Comparison of ENCODE assay signal across 8 cellular contexts in genomic region chr3:50245831-50246516, GRCh38. TPM values are rescaled to one million over a fixed set of nuclear protein-coding genes. Genes with fewer than 3 reads are reported as not detected.
DNase-seq lines count a peak whose midpoint lies in the region; ATAC-seq and TF ChIP-seq lines count a peak whose summit lies in the region.

No MANE protein-coding gene starts in this region.

- 2 to 5% methylated on average over 18 to 23 of the region's 25 CpGs for WGBS in tibial nerve, 2 donors

- H3K4me2 ChIP-seq in DOHH2 (ENCODE audit: low read length) (peak overlapping the region; percentile 79), SU-DHL-6 (ENCODE audit: low read depth, low read length, poor library complexity, severe bottlenecking) (peak overlapping the region; percentile 48)

- H3K27ac Mint-ChIP-seq in activated naive CD8-positive, alpha-beta T cell treated with anti-CD3 and anti-CD28 coated beads, Interleukin-2, amount 10 ng/mL, durations not matched to agents 7 days and 5 days = peak overlapping the region; percentile 85

- peak overlapping the region; percentile 44 for H3K9ac ChIP-seq in SU-DHL-6 (ENCODE audit: low read length)

- peak; percentile 62 for ATAC-seq in GM21786 (IDR thresholded peaks at IDR 0.05; ENCODE audit: unreplicated experiment)
- ATAC-seq in activated naive CD8-positive, alpha-beta T cell treated with anti-CD3 and anti-CD28 coated beads, Interleukin-2, amount 10 ng/mL, durations not matched to agents 7 days and 5 days (ENCODE audit: low read depth) = peak; percentile 78

- peak; percentile 40 to 48 for TF ChIP-seq EP300 in tibial nerve (IDR thresholded peaks at IDR 0.05)

- H3F3A ChIP-seq in DOHH2 (ENCODE audit: control insufficient read depth, insufficient read depth) (peaks cover 19% of the 10 kb centered on the region), SU-DHL-6 (ENCODE audit: insufficient read depth) (peaks cover 10% of the 10 kb centered on the region)

- peaks cover 11% of the 10 kb centered on the region for H3K36me3 Mint-ChIP-seq in activated naive CD8-positive, alpha-beta T cell treated with anti-CD3 and anti-CD28 coated beads, Interleukin-2, amount 10 ng/mL, durations not matched to agents 7 days and 5 days

- H3K9me3 ChIP-seq in DOHH2 (ENCODE audit: control insufficient read depth, insufficient read depth, low read length) (no peaks in the 10 kb centered on the region), SU-DHL-6 (ENCODE audit: insufficient read depth, low read length) (no peaks in the 10 kb centered on the region), cardiac muscle cell (ENCODE audit: low read depth) (no peaks in the 10 kb centered on the region), tibial nerve (no peaks in the 10 kb centered on the region)

- H3K36me3 ChIP-seq in DOHH2 (ENCODE audit: control insufficient read depth, low read length) (peaks cover 32% of the 10 kb centered on the region), SU-DHL-6 (ENCODE audit: low read length) (no peaks in the 10 kb centered on the region), cardiac muscle cell (no peaks in the 10 kb centered on the region), tibial nerve (peaks cover 0 to 12% (median 0%) of the 10 kb centered on the region in 3 donors)

- no peak overlapping the region for H2AFZ ChIP-seq in SU-DHL-6 (ENCODE audit: low read depth, low read length, severe bottlenecking)

- H3K79me2 ChIP-seq in DOHH2 (ENCODE audit: control insufficient read depth, low read length) (peaks cover 93% of the 10 kb centered on the region), SU-DHL-6 (ENCODE audit: insufficient read depth, low read length) (peaks cover 76% of the 10 kb centered on the region)

- H3K27me3 ChIP-seq in DOHH2 (ENCODE audit: control insufficient read depth, low read length) = no peaks in the 10 kb centered on the region
- no peaks in the 10 kb centered on the region for H3K27me3 ChIP-seq in SU-DHL-6 (ENCODE audit: low read length)
- H3K27me3 ChIP-seq in cardiac muscle cell = no peaks in the 10 kb centered on the region
- H3K27me3 ChIP-seq in tibial nerve = no peaks in the 10 kb centered on the region

- H3K9me2 ChIP-seq in DOHH2 (replicated peaks; ENCODE audit: control insufficient read depth, low read length) = no peaks in the 10 kb centered on the region
- H3K9me2 ChIP-seq in SU-DHL-6 (replicated peaks; ENCODE audit: insufficient read depth, low read length) = no peaks in the 10 kb centered on the region

- no peaks in the 10 kb centered on the region for H3K27me3 Mint-ChIP-seq in activated naive CD8-positive, alpha-beta T cell treated with anti-CD3 and anti-CD28 coated beads, Interleukin-2, amount 10 ng/mL, durations not matched to agents 7 days and 5 days

- TF ChIP-seq CTCF in DOHH2 (IDR thresholded peaks at IDR 0.05; ENCODE audit: low read depth, low read length, poor library complexity, severe bottlenecking) (peak; percentile 99), LNCaP clone FGC (IDR thresholded peaks at IDR 0.05; ENCODE audit: control insufficient read depth, extremely low read depth, insufficient read depth) (peak; percentile 96), SU-DHL-6 (IDR thresholded peaks at IDR 0.05; ENCODE audit: insufficient read depth, low read length, poor library complexity, severe bottlenecking) (peak; percentile 99), cardiac muscle cell (IDR thresholded peaks at IDR 0.05; ENCODE audit: low read depth, low read length) (peak; percentile 98), tibial nerve (IDR thresholded peaks at IDR 0.05) (peak; percentile 98 to 99 (median 98))

- TF ChIP-seq POLR2A in tibial nerve (IDR thresholded peaks at IDR 0.05) = no peak

- POLR2A ChIA-PET in activated naive CD8-positive, alpha-beta T cell treated with anti-CD3 and anti-CD28 coated beads, Interleukin-2, amount 10 ng/mL, durations not matched to agents 7 days and 5 days (lab: Charles Lee) = interaction anchor here (0.7 to 3.0 kb wide), 17 partner anchors 8 to 126 kb away, joined by 3 to 48 read pairs (median 5); partner anchors contain the start of genes GNAI2, HYAL2, HYAL3 and IFRD2

- peaks cover 55% of the 10 kb centered on the region for H3K4me1 Mint-ChIP-seq in activated naive CD8-positive, alpha-beta T cell treated with anti-CD3 and anti-CD28 coated beads, Interleukin-2, amount 10 ng/mL, durations not matched to agents 7 days and 5 days

- intact Hi-C loops in posterior cingulate gyrus (cut with DNase I) = loop anchor here (1.0 kb wide), 1 partner anchor 19 kb away; no protein-coding TSS in a partner anchor

- H3K9me3 Mint-ChIP-seq in activated naive CD8-positive, alpha-beta T cell treated with anti-CD3 and anti-CD28 coated beads, Interleukin-2, amount 10 ng/mL, durations not matched to agents 7 days and 5 days = no peaks in the 10 kb centered on the region

- H3K27ac ChIP-seq in DOHH2 (ENCODE audit: low read depth, low read length) = peak overlapping the region; percentile 39
- H3K27ac ChIP-seq in SU-DHL-6 (ENCODE audit: low read depth, low read length) = peak overlapping the region; percentile 33
- H3K27ac ChIP-seq in cardiac muscle cell = peak overlapping the region; percentile 62
- H3K27ac ChIP-seq in tibial nerve = peak overlapping the region; percentile 73 to 96 (median 85)

- peak overlapping the region; percentile 67 for H3K4me3 ChIP-seq in DOHH2 (ENCODE audit: low read length)
- peak overlapping the region; percentile 33; the same call in 1 of the 2 replicates for H3K4me3 ChIP-seq in LNCaP clone FGC (ENCODE audit: low read depth, low read length)
- H3K4me3 ChIP-seq in SU-DHL-6 (ENCODE audit: insufficient read depth, low read length, poor library complexity, severe bottlenecking) = peak overlapping the region; percentile 14
- peak overlapping the region; percentile 24 for H3K4me3 ChIP-seq in cardiac muscle cell
- peak overlapping the region; percentile 12 to 52 (median 34) for H3K4me3 ChIP-seq in tibial nerve

- DNase-seq in LNCaP clone FGC (ENCODE audit: low read depth) = peak; percentile 8
- peak; percentile 99 for DNase-seq in activated naive CD8-positive, alpha-beta T cell treated with anti-CD3 and anti-CD28 coated beads, Interleukin-2, amount 10 ng/mL, durations not matched to agents 7 days and 5 days
- peak; percentile 92 to 94 for DNase-seq in cardiac muscle cell (ENCODE audit: low read depth in 1 of 2, low spot score in 1 of 2)
- peak; percentile 74 to 98 (median 91) for DNase-seq in posterior cingulate gyrus
- peak; percentile 92 to 96 for DNase-seq in tibial nerve (ENCODE audit: low spot score in 2 of 2)

- peak overlapping the region; percentile 86 for H3K4me3 Mint-ChIP-seq in activated naive CD8-positive, alpha-beta T cell treated with anti-CD3 and anti-CD28 coated beads, Interleukin-2, amount 10 ng/mL, durations not matched to agents 7 days and 5 days

- H4K20me1 ChIP-seq in DOHH2 (ENCODE audit: control insufficient read depth, insufficient read depth, low read depth, low read length) (peaks cover 27% of the 10 kb centered on the region; the same call in 1 of the 2 replicates), SU-DHL-6 (ENCODE audit: low read depth, low read length) (no peaks in the 10 kb centered on the region)

- peaks cover 58% of the 10 kb centered on the region for H3K4me1 ChIP-seq in DOHH2 (ENCODE audit: control insufficient read depth, low read length)
- peaks cover 24% of the 10 kb centered on the region for H3K4me1 ChIP-seq in cardiac muscle cell (ENCODE audit: low read depth)
- H3K4me1 ChIP-seq in tibial nerve = peaks cover 0 to 99% (median 97%) of the 10 kb centered on the region in 4 donors

RNA-seq across cellular contexts. Expression of gene GNAI2, which starts 10.0 kb away (rescaled TPM):
- 100 to 1,000 TPM; 435 to 448 TPM for total RNA-seq in activated naive CD8-positive, alpha-beta T cell treated with anti-CD3 and anti-CD28 coated beads, Interleukin-2, amount 10 ng/mL, durations not matched to agents 7 days and 5 days
- total RNA-seq in cardiac muscle cell = 160 and 179 TPM in 2 replicates
- polyA plus RNA-seq in cardiac muscle cell = 255 and 285 TPM in 2 replicates
- 100 to 1,000 TPM; 201 to 265 (median 243) TPM for total RNA-seq in tibial nerve

RNA-seq across cellular contexts. Expression of gene SEMA3B, which starts 23.0 kb away (rescaled TPM):
- 1 to 10 TPM in 1 of 2 experiments, under 1 TPM in 1; 0.36 to 1.0 TPM for total RNA-seq in activated naive CD8-positive, alpha-beta T cell treated with anti-CD3 and anti-CD28 coated beads, Interleukin-2, amount 10 ng/mL, durations not matched to agents 7 days and 5 days
- 16.7 and 25.9 TPM in 2 replicates for total RNA-seq in cardiac muscle cell
- polyA plus RNA-seq in cardiac muscle cell = 20.6 and 23.1 TPM in 2 replicates
- total RNA-seq in tibial nerve = 100 to 1,000 TPM; 251 to 334 (median 261) TPM

RNA-seq across cellular contexts. Expression of gene LSMEM2, which starts 32.9 kb away (rescaled TPM):
- not detected for total RNA-seq in activated naive CD8-positive, alpha-beta T cell treated with anti-CD3 and anti-CD28 coated beads, Interleukin-2, amount 10 ng/mL, durations not matched to agents 7 days and 5 days
- total RNA-seq in cardiac muscle cell = 26.4 and 29.2 TPM in 2 replicates
- 16.4 and 18.1 TPM in 2 replicates for polyA plus RNA-seq in cardiac muscle cell
- 1 to 10 TPM; 2.0 to 3.1 (median 2.5) TPM for total RNA-seq in tibial nerve

RNA-seq across cellular contexts. Expression of gene SLC38A3, which starts 40.9 kb away (rescaled TPM):
- total RNA-seq in activated naive CD8-positive, alpha-beta T cell treated with anti-CD3 and anti-CD28 coated beads, Interleukin-2, amount 10 ng/mL, durations not matched to agents 7 days and 5 days = not detected
- 9.5 and 14.7 TPM in 2 replicates for total RNA-seq in cardiac muscle cell
- 13.4 and 18.5 TPM in 2 replicates for polyA plus RNA-seq in cardiac muscle cell
- 1 to 10 TPM in 2 of 4 donors, under 1 TPM in 2; 0.21 to 8.1 (median 1.5) TPM for total RNA-seq in tibial nerve

RNA-seq across cellular contexts. Expression of gene IFRD2, which starts 46.3 kb away (rescaled TPM):
- total RNA-seq in activated naive CD8-positive, alpha-beta T cell treated with anti-CD3 and anti-CD28 coated beads, Interleukin-2, amount 10 ng/mL, durations not matched to agents 7 days and 5 days = 10 to 100 TPM; 50.0 to 59.0 TPM
- 61.0 and 75.3 TPM in 2 replicates for total RNA-seq in cardiac muscle cell
- 106 and 110 TPM in 2 replicates for polyA plus RNA-seq in cardiac muscle cell
- total RNA-seq in tibial nerve = 100 to 1,000 TPM in 1 of 4 donors, 10 to 100 TPM in 3; 42.0 to 129 (median 56.2) TPM

Comparison
In these comparisons a context has a peak if more than half of its experiments do, and no peak if none do; other contexts are left out.
1. Peak in every context shown above with its lines: DNase-seq, ATAC-seq, H3K4me3 ChIP-seq and H3K27ac ChIP-seq.
2. H3K27ac ChIP-seq: peak in every context shown above with its lines; median percentile 85 in tibial nerve; 62 in cardiac muscle cell; 39 in DOHH2; 33 in SU-DHL-6.
3. H3K4me3 ChIP-seq: peak in every context shown above with its lines; median percentile 67 in DOHH2; 34 in tibial nerve; 33 in LNCaP clone FGC; 24 in cardiac muscle cell; 14 in SU-DHL-6.
4. DNase-seq: peak in every context shown above with its lines; median percentile 99 in activated naive CD8-positive, alpha-beta T cell treated with anti-CD3 and anti-CD28 coated beads, Interleukin-2, amount 10 ng/mL, durations not matched to agents 7 days and 5 days; 94 in tibial nerve; 93 in cardiac muscle cell; 91 in posterior cingulate gyrus; 8 in LNCaP clone FGC.